Comparison of ENCODE assay signal across 1 cellular context in the genomic region with DNA sequence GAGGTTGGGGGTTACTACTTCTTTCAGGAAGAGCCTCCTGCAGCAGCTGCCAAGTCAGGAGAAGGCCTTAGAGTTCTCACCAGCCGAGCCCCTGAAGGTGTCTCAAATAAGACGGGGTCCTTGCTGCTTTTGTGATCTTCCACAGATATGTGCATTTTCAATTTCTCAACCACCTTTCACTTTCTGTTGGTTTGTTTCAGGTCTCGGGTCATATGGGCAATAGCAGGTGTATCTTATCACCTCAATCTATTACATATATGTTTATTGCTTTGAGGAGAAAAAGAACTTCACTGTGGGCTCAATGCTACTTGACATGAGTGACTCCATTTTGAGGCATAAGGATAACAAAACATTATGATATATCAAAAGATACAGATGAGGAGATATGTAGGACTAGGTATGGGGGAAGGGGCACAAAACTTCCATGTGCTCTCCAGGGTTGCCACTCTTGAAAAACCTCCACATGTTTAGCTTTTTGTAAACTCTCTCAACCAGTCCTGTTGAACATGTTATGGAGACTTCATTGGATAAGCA.
A peak's percentile ranks its signal among the peaks of the same experiment; 100 is the strongest.
TF ChIP-seq lines count a peak whose summit lies in the region.

No MANE protein-coding gene starts in this region.

TF ChIP-seq in GM12878, 131 proteins besides CTCF, POLR2A, EP300 and RAD21 (continued from another document):
- TF ChIP-seq, protein P1, sequence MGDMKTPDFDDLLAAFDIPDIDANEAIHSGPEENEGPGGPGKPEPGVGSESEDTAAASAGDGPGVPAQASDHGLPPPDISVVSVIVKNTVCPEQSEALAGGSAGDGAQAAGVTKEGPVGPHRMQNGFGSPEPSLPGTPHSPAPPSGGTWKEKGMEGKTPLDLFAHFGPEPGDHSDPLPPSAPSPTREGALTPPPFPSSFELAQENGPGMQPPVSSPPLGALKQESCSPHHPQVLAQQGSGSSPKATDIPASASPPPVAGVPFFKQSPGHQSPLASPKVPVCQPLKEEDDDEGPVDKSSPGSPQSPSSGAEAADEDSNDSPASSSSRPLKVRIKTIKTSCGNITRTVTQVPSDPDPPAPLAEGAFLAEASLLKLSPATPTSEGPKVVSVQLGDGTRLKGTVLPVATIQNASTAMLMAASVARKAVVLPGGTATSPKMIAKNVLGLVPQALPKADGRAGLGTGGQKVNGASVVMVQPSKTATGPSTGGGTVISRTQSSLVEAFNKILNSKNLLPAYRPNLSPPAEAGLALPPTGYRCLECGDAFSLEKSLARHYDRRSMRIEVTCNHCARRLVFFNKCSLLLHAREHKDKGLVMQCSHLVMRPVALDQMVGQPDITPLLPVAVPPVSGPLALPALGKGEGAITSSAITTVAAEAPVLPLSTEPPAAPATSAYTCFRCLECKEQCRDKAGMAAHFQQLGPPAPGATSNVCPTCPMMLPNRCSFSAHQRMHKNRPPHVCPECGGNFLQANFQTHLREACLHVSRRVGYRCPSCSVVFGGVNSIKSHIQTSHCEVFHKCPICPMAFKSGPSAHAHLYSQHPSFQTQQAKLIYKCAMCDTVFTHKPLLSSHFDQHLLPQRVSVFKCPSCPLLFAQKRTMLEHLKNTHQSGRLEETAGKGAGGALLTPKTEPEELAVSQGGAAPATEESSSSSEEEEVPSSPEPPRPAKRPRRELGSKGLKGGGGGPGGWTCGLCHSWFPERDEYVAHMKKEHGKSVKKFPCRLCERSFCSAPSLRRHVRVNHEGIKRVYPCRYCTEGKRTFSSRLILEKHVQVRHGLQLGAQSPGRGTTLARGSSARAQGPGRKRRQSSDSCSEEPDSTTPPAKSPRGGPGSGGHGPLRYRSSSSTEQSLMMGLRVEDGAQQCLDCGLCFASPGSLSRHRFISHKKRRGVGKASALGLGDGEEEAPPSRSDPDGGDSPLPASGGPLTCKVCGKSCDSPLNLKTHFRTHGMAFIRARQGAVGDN (IDR thresholded peaks at IDR 0.05): peak; percentile 90
